ENCODE assay signal across 17 cellular contexts in genomic region chr15:57357796-57358195, GRCh38. TPM values are rescaled to one million over a fixed set of nuclear protein-coding genes. Genes with fewer than 3 reads are reported as not detected.
DNase-seq lines count a peak whose midpoint lies in the region; ATAC-seq, FAIRE-seq and TF ChIP-seq lines count a peak whose summit lies in the region.
"Had no signal": no experiment of that assay in that cellular context is flagged by ENCODE, and none has a peak within 500 bp of the region (broad histone marks: within the 10 kb centered on the region; RNA-seq: fewer than 3 reads in every experiment).

No MANE protein-coding gene starts in this region.

- no peak overlapping the region for H3K4me3 Mint-ChIP-seq in naive thymus-derived CD8-positive, alpha-beta T cell
- H3K4me3 Mint-ChIP-seq in naive thymus-derived CD4-positive, alpha-beta T cell: no peak overlapping the region
- H3K4me3 Mint-ChIP-seq: CD4-positive, alpha-beta T cell had no signal

- H3K79me2 ChIP-seq in SK-N-SH (ENCODE audit: insufficient read depth) (no peaks in the 10 kb centered on the region), H1 (ENCODE audit: control insufficient read depth in 1 of 2, insufficient read depth in 2 of 2, low read length in 2 of 2) (no peaks in the 10 kb centered on the region)

- H3K9me2 ChIP-seq in SK-N-SH: no peaks in the 10 kb centered on the region

- H3K23me2 ChIP-seq in H1 (ENCODE audit: low read depth, low read length): no peaks in the 10 kb centered on the region

- no peak overlapping the region for H2BK15ac ChIP-seq in H1 (ENCODE audit: low read length)

- H3K27me3 Mint-ChIP-seq in naive thymus-derived CD8-positive, alpha-beta T cell: peaks cover 2 to 29% (median 6%) of the 10 kb centered on the region in 5 donors
- H3K27me3 Mint-ChIP-seq in naive thymus-derived CD4-positive, alpha-beta T cell: peaks cover 6 to 24% (median 10%) of the 10 kb centered on the region in 5 donors

- CTCF ChIA-PET in SK-N-SH (lab: Yijun Ruan, JAX): interaction anchor here (1.5 to 7.7 kb wide), 2 partner anchors 17 to 184 kb away, joined by 4 to 60 read pairs; no protein-coding TSS in a partner anchor
- CTCF ChIA-PET in H1 (lab: Charles Lee; ENCODE audit: partially characterized antibody): interaction anchor here (0.8 to 8.5 kb wide), 7 partner anchors 13 to 170 kb away, joined by 4 to 56 read pairs (median 6); no protein-coding TSS in a partner anchor
- CTCF ChIA-PET in naive thymus-derived CD4-positive, alpha-beta T cell (lab: Charles Lee): no interaction called here

- H3K4me1 Mint-ChIP-seq in naive thymus-derived CD8-positive, alpha-beta T cell: no peaks in the 10 kb centered on the region
- peaks cover 0 to 2% (median 0%) of the 10 kb centered on the region in 7 donors for H3K4me1 Mint-ChIP-seq in naive thymus-derived CD4-positive, alpha-beta T cell

- no peaks in the 10 kb centered on the region for H3F3A ChIP-seq in SK-N-SH (replicated peaks; ENCODE audit: insufficient read depth)

- H4K20me1 ChIP-seq in SK-N-SH (ENCODE audit: insufficient read depth): no peaks in the 10 kb centered on the region
- no peaks in the 10 kb centered on the region for H4K20me1 ChIP-seq in H1 (replicated peaks in 1 of 2; ENCODE audit: control insufficient read depth in 1 of 2, insufficient read depth in 2 of 2, low read length in 2 of 2)

- H3K36me3 ChIP-seq in SK-N-SH (replicated peaks in 1 of 2; ENCODE audit: control insufficient read depth in 1 of 2, insufficient read depth in 2 of 2, low read length in 1 of 2) (no peaks in the 10 kb centered on the region), H1 (ENCODE audit: control insufficient read depth in 2 of 4, insufficient read depth in 4 of 4, low read length in 3 of 4) (no peaks in the 10 kb centered on the region), mesodermal cell (ENCODE audit: control insufficient read depth, insufficient read depth, low read length) (no peaks in the 10 kb centered on the region)
- H3K36me3 ChIP-seq in naive thymus-derived CD4-positive, alpha-beta T cell (ENCODE audit: control insufficient read depth in 2 of 3, insufficient read depth in 3 of 3, low read length in 3 of 3): no peaks in the 10 kb centered on the region

- no peak for TF ChIP-seq CTCF in SK-N-SH (IDR thresholded peaks at IDR 0.05)
- TF ChIP-seq CTCF in H1 (IDR thresholded peaks at IDR 0.05; ENCODE audit: control extremely low read depth in 1 of 3, insufficient read depth in 1 of 3, low read depth in 1 of 3, low read length in 3 of 3): no peak

- TF ChIP-seq EP300 in SK-N-SH (IDR thresholded peaks at IDR 0.05; ENCODE audit: borderline replicate concordance in 1 of 2, low read depth in 1 of 2, low read length in 1 of 2) (no peak), H1 (IDR thresholded peaks at IDR 0.05; ENCODE audit: borderline replicate concordance in 1 of 2, low read depth in 2 of 2, low read length in 2 of 2) (no peak)

- H2BK20ac ChIP-seq in H1 (ENCODE audit: low read length): 0 out of 2 replicates have a peak overlapping the region, but pooled peaks have one; percentile 1

- no peaks in the 10 kb centered on the region for H3K27me3 ChIP-seq in SK-N-SH (ENCODE audit: insufficient read depth)
- H3K27me3 ChIP-seq in H1 (replicated peaks in 1 of 4; ENCODE audit: control insufficient read depth in 3 of 4, extremely low read depth in 1 of 4, insufficient read depth in 3 of 4, low read length in 3 of 4): no peaks in the 10 kb centered on the region
- H3K27me3 ChIP-seq in naive thymus-derived CD4-positive, alpha-beta T cell (ENCODE audit: control insufficient read depth in 2 of 2, insufficient read depth in 2 of 2, low read length in 2 of 2): no peaks in the 10 kb centered on the region

- no peak overlapping the region for H4K5ac ChIP-seq in H1 (ENCODE audit: insufficient read length, low read depth, low read length)

- H3K9me3 Mint-ChIP-seq in naive thymus-derived CD8-positive, alpha-beta T cell: no peaks in the 10 kb centered on the region
- peaks cover 0 to 1% (median 0%) of the 10 kb centered on the region in 11 donors for H3K9me3 Mint-ChIP-seq in naive thymus-derived CD4-positive, alpha-beta T cell
- H3K9me3 Mint-ChIP-seq: CD4-positive, alpha-beta T cell had no signal

- no peak; the same call in 2 of the 3 replicates for ATAC-seq in SK-N-SH treated with all-trans-retinoic acid at 6 μM for 48 hours
- ATAC-seq in naive thymus-derived CD8-positive, alpha-beta T cell: no peak
- no peak for ATAC-seq in naive thymus-derived CD4-positive, alpha-beta T cell
- ATAC-seq: A549 had no signal

- H3K4ac ChIP-seq in H1 (replicated peaks; ENCODE audit: insufficient read length, low read depth, low read length): no peak overlapping the region

- H3K27ac Mint-ChIP-seq in naive thymus-derived CD8-positive, alpha-beta T cell: no peak overlapping the region
- H3K27ac Mint-ChIP-seq in naive thymus-derived CD4-positive, alpha-beta T cell: no peak overlapping the region
- H3K27ac Mint-ChIP-seq: CD4-positive, alpha-beta T cell had no signal

- no peak overlapping the region for H3K56ac ChIP-seq in H1 (replicated peaks; ENCODE audit: insufficient read length, low read depth, low read length)

- no peak overlapping the region for H2BK120ac ChIP-seq in H1 (replicated peaks; ENCODE audit: low read depth, low read length)

- H3K79me1 ChIP-seq in H1 (ENCODE audit: low read depth, low read length): no peaks in the 10 kb centered on the region

- H3K4me1 ChIP-seq in SK-N-SH (ENCODE audit: control insufficient read depth in 1 of 2, insufficient read depth in 2 of 2, low read depth in 1 of 2, low read length in 1 of 2): peaks cover 0 to 2% of the 10 kb centered on the region in 2 experiments; a peak in 2 of 4 replicates
- peaks cover 2 to 26% (median 15%) of the 10 kb centered on the region in 4 experiments; a peak in 5 of 7 replicates for H3K4me1 ChIP-seq in H1 (replicated peaks in 1 of 4; ENCODE audit: control insufficient read depth in 3 of 4, insufficient read depth in 4 of 4, low read length in 3 of 4)
- peaks cover 30% of the 10 kb centered on the region for H3K4me1 ChIP-seq in mesodermal cell (ENCODE audit: control insufficient read depth, insufficient read depth, low read length, poor library complexity, severe bottlenecking)
- no peaks in the 10 kb centered on the region for H3K4me1 ChIP-seq in naive thymus-derived CD4-positive, alpha-beta T cell (ENCODE audit: control insufficient read depth in 2 of 2, insufficient read depth in 2 of 2, low read length in 2 of 2)
- H3K4me1 ChIP-seq: A549 had no signal

- no peak overlapping the region for H2AK5ac ChIP-seq in H1 (ENCODE audit: low read depth, low read length)

- no peak overlapping the region for H3K4me2 ChIP-seq in SK-N-SH
- no peak overlapping the region for H3K4me2 ChIP-seq in H1 (ENCODE audit: insufficient read depth in 1 of 2, low read depth in 2 of 2, low read length in 2 of 2)
- H3K4me2 ChIP-seq: A549 had no signal

- H3K18ac ChIP-seq in H1 (ENCODE audit: extremely low read depth, low read length): peak overlapping the region; percentile 36; the same call in 1 of the 2 replicates

- intact Hi-C loops in naive thymus-derived CD4-positive, alpha-beta T cell (cut with micrococcal nuclease): no loop called here

- POLR2A ChIA-PET in SK-N-SH (lab: Yijun Ruan, JAX): no interaction called here
- POLR2A ChIA-PET in H1 (lab: Charles Lee; ENCODE audit: partially characterized antibody): interaction anchor here (1.0 to 1.2 kb wide), 2 partner anchors 15 to 19 kb away, joined by 3 to 4 read pairs; partner anchors contain the start of gene CGNL1
- POLR2A ChIA-PET in naive thymus-derived CD8-positive, alpha-beta T cell (lab: Charles Lee): no interaction called here
- POLR2A ChIA-PET in naive thymus-derived CD4-positive, alpha-beta T cell (lab: Charles Lee): no interaction called here

- H3K23ac ChIP-seq in H1 (ENCODE audit: insufficient read length): no peak overlapping the region

- H3K36me3 Mint-ChIP-seq in naive thymus-derived CD8-positive, alpha-beta T cell: no peaks in the 10 kb centered on the region
- H3K36me3 Mint-ChIP-seq in naive thymus-derived CD4-positive, alpha-beta T cell: no peaks in the 10 kb centered on the region

- TF ChIP-seq RAD21 in SK-N-SH (IDR thresholded peaks at IDR 0.05; ENCODE audit: low read length) (no peak), H1 (IDR thresholded peaks at IDR 0.05 in 1 of 2, conservative IDR thresholded peaks at IDR 0.05 in 1 of 2; ENCODE audit: low read depth in 2 of 2, low read length in 2 of 2) (no peak)

- no peak overlapping the region for H2BK5ac ChIP-seq in H1 (ENCODE audit: low read depth, low read length)

- H3K27ac ChIP-seq in SK-N-SH (ENCODE audit: low read depth in 2 of 2, low read length in 1 of 2): no peak overlapping the region
- H3K27ac ChIP-seq in H1 (ENCODE audit: low read depth, low read length): no peak overlapping the region
- peak overlapping the region; percentile 36 for H3K27ac ChIP-seq in mesodermal cell (ENCODE audit: low read depth, low read length, severe bottlenecking)
- H3K27ac ChIP-seq in naive thymus-derived CD4-positive, alpha-beta T cell (ENCODE audit: low read depth, low read length): no peak overlapping the region
- H3K27ac ChIP-seq: 22Rv1, A549, C4-2B had no signal

- H3K14ac ChIP-seq in H1 (ENCODE audit: insufficient read length): no peak overlapping the region

- FAIRE-seq in H1 (lab: Jason Lieb, UNC): no peak
- FAIRE-seq: D721Med, H54 had no signal

- no peak overlapping the region for H4K91ac ChIP-seq in H1 (replicated peaks; ENCODE audit: insufficient read length, low read length)

- DNase-seq in SK-N-SH: no peak
- no peak for DNase-seq in H1 (ENCODE audit: low read depth in 1 of 2, low spot score in 2 of 2)
- no peak for DNase-seq in naive thymus-derived CD8-positive, alpha-beta T cell
- DNase-seq in activated naive CD4-positive, alpha-beta T cell treated with anti-CD3 and anti-CD28 coated beads, Interleukin-2, amount 50 U/mL, for 16 hours: no peak
- no peak for DNase-seq in naive thymus-derived CD4-positive, alpha-beta T cell
- DNase-seq: AML-193; Caco-2; CD4-positive, alpha-beta T cell; GDM1; HCEC 1CT had no signal

- H3K4me3 ChIP-seq in SK-N-SH (ENCODE audit: low read depth in 2 of 2, low read length in 1 of 2): no peak overlapping the region
- no peak overlapping the region for H3K4me3 ChIP-seq in H1 (ENCODE audit: extremely low read depth in 1 of 4, insufficient read depth in 2 of 4, low read depth in 3 of 4, low read length in 4 of 4)
- H3K4me3 ChIP-seq in mesodermal cell (ENCODE audit: extremely low read depth, insufficient read depth, low read length, poor library complexity, severe bottlenecking): no peak overlapping the region
- no peak overlapping the region for H3K4me3 ChIP-seq in naive thymus-derived CD4-positive, alpha-beta T cell (ENCODE audit: low read length)
- H3K4me3 ChIP-seq: A549 had no signal

- H2BK12ac ChIP-seq in H1 (ENCODE audit: low read depth, low read length): no peak overlapping the region

- H3K9me3 ChIP-seq in SK-N-SH: no peaks in the 10 kb centered on the region
- 0 out of 4 replicates have a peak, but pooled peaks cover 0 to 3% of the 10 kb centered on the region in 2 experiments for H3K9me3 ChIP-seq in H1 (ENCODE audit: insufficient read depth in 2 of 2, low read depth in 1 of 2, low read length in 1 of 2)
- H3K9me3 ChIP-seq in mesodermal cell (ENCODE audit: control insufficient read depth, low read length): peaks cover 7% of the 10 kb centered on the region
- H3K9me3 ChIP-seq in naive thymus-derived CD4-positive, alpha-beta T cell (ENCODE audit: control insufficient read depth in 2 of 3, low read length in 3 of 3): no peaks in the 10 kb centered on the region
- H3K9me3 ChIP-seq: A549, Caco-2 had no signal

- 69% methylated on average over 1 of the region's 1 CpG for WGBS in SK-N-SH (ENCODE audit: low lambda C conversion rate)
- 100% methylated on average over 1 of the region's 1 CpG; no CpG with 5 or more reads in 1 of the 2 experiments for WGBS in H1 (ENCODE audit: extremely low coverage in 1 of 2, insufficient coverage in 1 of 2, insufficient read length in 1 of 2, insufficient replicate concordance in 2 of 2, low coverage in 1 of 2, low lambda C conversion rate in 2 of 2, missing lambda C conversion rate in 1 of 2), 2 experiments
- WGBS in mesodermal cell (ENCODE audit: insufficient coverage in 2 of 2), 2 experiments: no CpG with 5 or more reads among the region's 1 CpG

- TF ChIP-seq POLR2A in H1 (IDR thresholded peaks at IDR 0.05; ENCODE audit: control extremely low read depth in 1 of 2, low read depth in 2 of 2, low read length in 2 of 2): no peak

- H3K9ac ChIP-seq in SK-N-SH: no peak overlapping the region
- no peak overlapping the region for H3K9ac ChIP-seq in H1 (replicated peaks in 1 of 4; ENCODE audit: extremely low read depth in 1 of 4, low read depth in 3 of 4, low read length in 3 of 4)

- H2AFZ ChIP-seq in SK-N-SH (ENCODE audit: low read depth) (no peak overlapping the region), H1 (ENCODE audit: low read length) (no peak overlapping the region)

- no peak overlapping the region for H4K8ac ChIP-seq in H1 (ENCODE audit: extremely low read depth, insufficient read depth, low read length)

RNA-seq across cellular contexts. Expression of gene CGNL1, which starts 18.5 kb away (rescaled TPM):
- 0.23 and 0.24 TPM in 2 replicates for polyA plus RNA-seq in SK-N-SH (2012; rRNA removed)
- polyA plus RNA-seq in SK-N-SH (2012; cell fraction: cytosol; rRNA removed): 0.26 and 0.29 TPM in 2 replicates
- 0.18 and 0.36 TPM in 2 replicates for polyA plus RNA-seq in SK-N-SH (2012; cell fraction: nucleus; rRNA removed)
- total RNA-seq in H1 (2021; fragmentation: NEBNext Ultra II Directional; extraction: Animal tissue kit (Norgen Biotek cat#: 25700)): 72.7 and 75.6 TPM in 2 replicates
- 20.4 and 21.8 TPM in 2 replicates for polyA plus RNA-seq in H1 (2011; rRNA removed)
- polyA plus RNA-seq in H1 (2011; cell fraction: cytosol; rRNA removed): 26.8 TPM
- 42.9 TPM for polyA plus RNA-seq in H1 (2011; cell fraction: nucleus; rRNA removed)
- polyA plus RNA-seq in H1 (2012, experiment 1 of 2): 52.8 to 62.1 TPM (median 54.3 TPM) in 4 replicates
- polyA plus RNA-seq in H1 (2012, experiment 2 of 2): 4.5 TPM
- polyA plus RNA-seq in H1 (2013, experiment 1 of 2): 23.5 TPM
- polyA plus RNA-seq in H1 (2013, experiment 2 of 2): 21.9 TPM
- 52.9 and 54.8 TPM in 2 replicates for polyA minus RNA-seq in H1 (2011; rRNA and poly(A)+ RNA removed)
- 43.2 TPM for polyA minus RNA-seq in H1 (2011; cell fraction: cytosol; rRNA and poly(A)+ RNA removed)
- polyA minus RNA-seq in H1 (2011; cell fraction: nucleus; rRNA and poly(A)+ RNA removed): 56.4 TPM
- polyA plus RNA-seq in mesodermal cell (2013, experiment 1 of 2): 47.6 TPM
- polyA plus RNA-seq in mesodermal cell (2013, experiment 2 of 2): 45.8 TPM
- not detected for total RNA-seq in naive thymus-derived CD8-positive, alpha-beta T cell
- polyA plus RNA-seq in naive thymus-derived CD8-positive, alpha-beta T cell: not detected
- total RNA-seq in naive thymus-derived CD4-positive, alpha-beta T cell: not detected
- not detected for polyA plus RNA-seq in naive thymus-derived CD4-positive, alpha-beta T cell
- total RNA-seq: CD4-positive, alpha-beta T cell had no signal

Comparison
In these comparisons a context has a peak if more than half of its experiments do, and no peak if none do; other contexts are left out.
1. RNA of gene CGNL1, which starts 18.5 kb away (polyA plus RNA-seq): 4.5 to 62.1 TPM in H1; 0.18 to 0.36 TPM in SK-N-SH, not detected in naive thymus-derived CD8-positive, alpha-beta T cell and not detected in naive thymus-derived CD4-positive, alpha-beta T cell; every median in the first group is over 4 times any median in the second.